ENCODE assay signal across 12 cellular contexts in the genomic region with DNA sequence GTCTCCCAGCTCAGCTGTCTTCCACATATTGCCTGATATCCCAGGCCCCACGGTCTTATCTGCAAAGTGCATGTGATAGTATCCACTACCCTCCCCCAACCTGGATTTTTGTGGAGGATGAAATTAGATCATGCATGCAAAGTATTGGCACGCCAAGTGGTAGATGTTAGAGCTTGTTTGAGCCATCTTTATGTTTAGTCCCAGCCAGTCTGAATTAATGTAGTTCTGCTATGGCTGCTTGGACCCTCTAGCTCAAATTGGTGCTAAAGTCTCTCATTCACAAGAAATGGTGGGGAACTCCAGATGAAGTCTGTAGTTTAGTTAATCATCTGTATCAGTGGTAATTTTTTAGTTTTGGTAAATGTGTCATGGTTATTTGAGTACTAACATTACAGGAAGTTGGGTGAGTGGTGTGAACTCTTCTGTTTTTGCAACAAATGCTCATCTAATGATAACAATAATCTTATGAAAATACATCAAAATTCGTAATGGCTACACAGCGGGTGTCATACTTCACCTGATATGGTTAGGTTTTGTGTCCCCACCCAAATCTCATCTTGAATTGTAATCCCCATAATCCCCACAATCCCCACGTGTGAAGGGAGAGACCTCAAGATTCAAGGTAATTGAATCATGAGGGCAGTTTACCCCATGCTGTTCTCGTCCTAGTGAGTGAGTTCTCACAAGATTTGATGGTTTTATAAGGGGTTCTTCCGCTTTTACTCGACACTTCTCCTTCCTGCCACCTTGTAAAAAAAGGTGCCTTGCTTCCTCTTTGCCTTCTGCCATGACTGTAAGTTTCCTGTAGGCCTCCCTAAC.
A peak's percentile ranks its signal among the peaks of the same experiment; 100 is the strongest.
DNase-seq lines count a peak whose midpoint lies in the region; ATAC-seq and TF ChIP-seq lines count a peak whose summit lies in the region.
"Had no signal": no experiment of that assay in that cellular context is flagged by ENCODE, and none has a peak within 500 bp of the region (broad histone marks: within the 10 kb centered on the region; RNA-seq: fewer than 3 reads in every experiment).

No MANE protein-coding gene starts in this region.

- DNase-seq in SIG-M5 treated with dmso at 0.1 percent for 504 hours (lab: John Stamatoyannopoulos, UW; ENCODE audit: unreplicated experiment): peak; percentile 4
- no peak for DNase-seq in SIG-M5 (lab: John Stamatoyannopoulos, UW)
- DNase-seq in T-cell: peak in 2 of 34 experiments; percentile 2 to 10
- no peak for DNase-seq in naive thymus-derived CD8-positive, alpha-beta T cell
- no peak for DNase-seq in foreskin fibroblast
- DNase-seq in medulla oblongata (ENCODE audit: extremely low spot score): no peak
- DNase-seq: NCI-H2029 treated with DMSO at 0.1 percent for 48 hours; stimulated activated CD4-positive, alpha-beta T cell treated with anti-CD3 and anti-CD28 coated beads, Interleukin-2, amount 100 ng/mL, for 48 hours; tibial artery had no signal

- no peak overlapping the region for H3K4me3 ChIP-seq in foreskin fibroblast (ENCODE audit: low read depth in 1 of 2, low read length in 2 of 2)
- H3K4me3 ChIP-seq: SJSA1, tibial artery had no signal

- peaks cover 50 to 66% (median 58%) of the 10 kb centered on the region in 3 donors for H3K4me1 Mint-ChIP-seq in T-cell
- peaks cover 25 to 69% (median 49%) of the 10 kb centered on the region in 4 donors for H3K4me1 Mint-ChIP-seq in naive thymus-derived CD8-positive, alpha-beta T cell

- H3K36me3 Mint-ChIP-seq in T-cell: peaks cover 3% of the 10 kb centered on the region
- H3K36me3 Mint-ChIP-seq in naive thymus-derived CD8-positive, alpha-beta T cell: peaks cover 0 to 2% (median 0%) of the 10 kb centered on the region in 3 donors

- peaks cover 0 to 7% (median 2%) of the 10 kb centered on the region in 3 donors for H3K9me3 Mint-ChIP-seq in T-cell
- H3K9me3 Mint-ChIP-seq in naive thymus-derived CD8-positive, alpha-beta T cell: peaks cover 0 to 10% (median 2%) of the 10 kb centered on the region in 9 donors

- H3K27ac Mint-ChIP-seq in T-cell: peak overlapping the region; percentile 68 to 76
- peak overlapping the region in 9 of 10 donors; percentile 36 to 89 (median 80) for H3K27ac Mint-ChIP-seq in naive thymus-derived CD8-positive, alpha-beta T cell

- no peaks in the 10 kb centered on the region for H3K27me3 Mint-ChIP-seq in T-cell
- no peaks in the 10 kb centered on the region for H3K27me3 Mint-ChIP-seq in naive thymus-derived CD8-positive, alpha-beta T cell

- POLR2A ChIA-PET in T-cell (lab: Charles Lee): no interaction called here
- POLR2A ChIA-PET in naive thymus-derived CD8-positive, alpha-beta T cell (lab: Charles Lee): interaction anchor here (0.9 kb wide), 1 partner anchor 10 kb away, joined by 3 read pairs; no protein-coding TSS in a partner anchor

- CTCF ChIA-PET in T-cell (lab: Charles Lee): no interaction called here

- TF ChIP-seq CTCF in foreskin fibroblast (IDR thresholded peaks at IDR 0.05; ENCODE audit: low read depth, low read length): no peak

- peak; percentile 52 for ATAC-seq in GM21786 (IDR thresholded peaks at IDR 0.05; ENCODE audit: unreplicated experiment)
- ATAC-seq in T-cell (replicated peaks in 1 of 4): peak in 1 of 4 experiments; percentile 50
- no peak for ATAC-seq in naive thymus-derived CD8-positive, alpha-beta T cell
- no peak for ATAC-seq in HG02981 (IDR thresholded peaks at IDR 0.05; ENCODE audit: unreplicated experiment)

- H3K4me3 Mint-ChIP-seq in T-cell: no peak overlapping the region
- peak overlapping the region in 3 of 10 donors; percentile 2 to 37 (median 15) for H3K4me3 Mint-ChIP-seq in naive thymus-derived CD8-positive, alpha-beta T cell
